ENCODE assay signal across 1 cellular context in genomic region chr20:63517376-63518309, GRCh38.
TF ChIP-seq lines count a peak whose summit lies in the region.

No MANE protein-coding gene starts in this region.

TF ChIP-seq in H1, 55 proteins besides CTCF, POLR2A, EP300 and RAD21:
- TF ChIP-seq RXRA (IDR thresholded peaks at IDR 0.05; ENCODE audit: insufficient read depth, low read depth, low read length), result no peak
- no peak for TF ChIP-seq GTF2F1 (IDR thresholded peaks at IDR 0.05; ENCODE audit: borderline replicate concordance, low read depth, low read length)
- TF ChIP-seq PHF8 (conservative IDR thresholded peaks at IDR 0.05; ENCODE audit: low read depth, low read length), result no peak
TF ChIP-seq in H1: peak in this region for 0.
